In genomic region chr9:94507531-94508258, GRCh38 we compare ENCODE assay signal across 1 cellular context.
TF ChIP-seq lines count a peak whose summit lies in the region.

No MANE protein-coding gene starts in this region.

TF ChIP-seq in HepG2, 621 proteins besides CTCF, POLR2A, EP300 and RAD21 (continued from another document):
- TF ChIP-seq MAZ (IDR thresholded peaks at IDR 0.05; ENCODE audit: borderline replicate concordance, low read depth, low read length) (no peak), MAZ (CRISPR knock-in tag; IDR thresholded peaks at IDR 0.05; ENCODE audit: low read depth) (no peak), NRL (CRISPR knock-in tag; IDR thresholded peaks at IDR 0.05; ENCODE audit: borderline replicate concordance) (no peak), BHLHE40 (IDR thresholded peaks at IDR 0.05; ENCODE audit: low read length) (no peak), E2F1 (CRISPR knock-in tag; IDR thresholded peaks at IDR 0.05) (no peak), FOXA1 (IDR thresholded peaks at IDR 0.05) (peak; percentile 84), FOXA1 (CRISPR knock-in tag; IDR thresholded peaks at IDR 0.05) (peak; percentile 95), SYNCRIP (IDR thresholded peaks at IDR 0.05; ENCODE audit: insufficient read depth, low read depth, low read length) (no peak), ATRX (CRISPR knock-in tag; IDR thresholded peaks at IDR 0.05; ENCODE audit: borderline replicate concordance) (no peak), SOX13 (IDR thresholded peaks at IDR 0.05) (peak; percentile 52; the same call in 1 of the 2 replicates), SOX13 (CRISPR knock-in tag; conservative IDR thresholded peaks at IDR 0.05 in 1 of 2, IDR thresholded peaks at IDR 0.05 in 1 of 2) (peak in 1 of 2 experiments; percentile 97; a peak in 2 of 4 replicates)
